In genomic region chr5:150656191-150657132, GRCh38 we compare ENCODE assay signal across 1 cellular context.
A peak's percentile ranks its signal among the peaks of the same experiment; 100 is the strongest.
TF ChIP-seq lines count a peak whose summit lies in the region.

No MANE protein-coding gene starts in this region.

TF ChIP-seq in HEK293, 187 proteins besides CTCF, POLR2A, EP300 and RAD21 (continued from another document):
- no peak for TF ChIP-seq ZNF624 (tag by site-specific recombination; IDR thresholded peaks at IDR 0.05)
- TF ChIP-seq KLF10 (tag by site-specific recombination; IDR thresholded peaks at IDR 0.05): peak; percentile 82
- no peak for TF ChIP-seq TCF7L2 (IDR thresholded peaks at IDR 0.05; ENCODE audit: borderline replicate concordance, low read depth, low read length)
- TF ChIP-seq ZBTB10 (tag by site-specific recombination; IDR thresholded peaks at IDR 0.05): 0 out of 2 replicates have a peak, but pooled peaks have one; percentile 20
- TF ChIP-seq ZNF610 (tag by site-specific recombination; IDR thresholded peaks at IDR 0.05; ENCODE audit: borderline replicate concordance): no peak
- no peak for TF ChIP-seq ZNF530 (tag by site-specific recombination; IDR thresholded peaks at IDR 0.05; ENCODE audit: low read depth)
- TF ChIP-seq ZNF548 (tag by site-specific recombination; IDR thresholded peaks at IDR 0.05): no peak
- TF ChIP-seq ZNF266 (tag by site-specific recombination; IDR thresholded peaks at IDR 0.05; ENCODE audit: low read depth): no peak
- TF ChIP-seq ZNF561 (tag by site-specific recombination; IDR thresholded peaks at IDR 0.05; ENCODE audit: borderline replicate concordance): peak; percentile 88
- TF ChIP-seq ZNF26 (tag by site-specific recombination; IDR thresholded peaks at IDR 0.05): no peak
- TF ChIP-seq KLF9 (tag by site-specific recombination; IDR thresholded peaks at IDR 0.05; ENCODE audit: low read depth): peak; percentile 53
- TF ChIP-seq ZBTB1 (tag by site-specific recombination; IDR thresholded peaks at IDR 0.05): no peak
- TF ChIP-seq KLF1 (tag by site-specific recombination; IDR thresholded peaks at IDR 0.05): peak; percentile 65
- peak; percentile 95 for TF ChIP-seq ZIC2 (tag by site-specific recombination; IDR thresholded peaks at IDR 0.05)
- no peak for TF ChIP-seq ZNF585B (tag by site-specific recombination; IDR thresholded peaks at IDR 0.05)
- TF ChIP-seq ZNF221 (tag by site-specific recombination; IDR thresholded peaks at IDR 0.05; ENCODE audit: borderline replicate concordance): no peak
- no peak for TF ChIP-seq BCL11A (tag by site-specific recombination; IDR thresholded peaks at IDR 0.05; ENCODE audit: low read depth)
- TF ChIP-seq ZNF76 (tag by site-specific recombination; IDR thresholded peaks at IDR 0.05; ENCODE audit: borderline replicate concordance, low read depth): 0 out of 2 replicates have a peak, but pooled peaks have one; percentile 41
- no peak for TF ChIP-seq ZNF621 (tag by site-specific recombination; IDR thresholded peaks at IDR 0.05)
- no peak for TF ChIP-seq MYNN (tag by site-specific recombination; IDR thresholded peaks at IDR 0.05; ENCODE audit: borderline replicate concordance)
- no peak for TF ChIP-seq ZSCAN4 (tag by site-specific recombination; IDR thresholded peaks at IDR 0.05)
- TF ChIP-seq ZBTB11 (tag by site-specific recombination; conservative IDR thresholded peaks at IDR 0.05; ENCODE audit: low read depth): no peak
- peak; percentile 92 for TF ChIP-seq GLIS1 (tag by site-specific recombination; IDR thresholded peaks at IDR 0.05)
- no peak for TF ChIP-seq MEIS1 (CRISPR knock-in tag; IDR thresholded peaks at IDR 0.05; ENCODE audit: borderline replicate concordance)
- TF ChIP-seq ZNF768 (tag by site-specific recombination; IDR thresholded peaks at IDR 0.05): no peak
- peak; percentile 90 for TF ChIP-seq ZBTB26 (tag by site-specific recombination; optimal IDR thresholded peaks at IDR 0.05)
- no peak for TF ChIP-seq SCRT1 (tag by site-specific recombination; IDR thresholded peaks at IDR 0.05; ENCODE audit: borderline replicate concordance)
- no peak for TF ChIP-seq ZNF544 (tag by site-specific recombination; IDR thresholded peaks at IDR 0.05)
- TF ChIP-seq HOXC10 (CRISPR knock-in tag; IDR thresholded peaks at IDR 0.05): no peak
- TF ChIP-seq ZNF704 (tag by site-specific recombination; IDR thresholded peaks at IDR 0.05): no peak
- no peak for TF ChIP-seq ZNF677 (tag by site-specific recombination; IDR thresholded peaks at IDR 0.05)
- TF ChIP-seq ZNF157 (tag by site-specific recombination; IDR thresholded peaks at IDR 0.05): no peak
- TF ChIP-seq SCRT2 (tag by site-specific recombination; IDR thresholded peaks at IDR 0.05): no peak
- TF ChIP-seq ZNF664 (tag by site-specific recombination; IDR thresholded peaks at IDR 0.05): no peak
- no peak for TF ChIP-seq ZNF558 (tag by site-specific recombination; IDR thresholded peaks at IDR 0.05)
- 0 out of 2 replicates have a peak, but pooled peaks have one; percentile 24 for TF ChIP-seq BCL11B (tag by site-specific recombination; IDR thresholded peaks at IDR 0.05; ENCODE audit: low read depth)
- no peak for TF ChIP-seq KLF16 (tag by site-specific recombination; IDR thresholded peaks at IDR 0.05)
- TF ChIP-seq TRIM28 (IDR thresholded peaks at IDR 0.05; ENCODE audit: borderline replicate concordance, low read length): no peak
- TF ChIP-seq PBX3 (CRISPR knock-in tag; IDR thresholded peaks at IDR 0.05): 0 out of 2 replicates have a peak, but pooled peaks have one; percentile 32
- no peak for TF ChIP-seq HOXA7 (CRISPR knock-in tag; IDR thresholded peaks at IDR 0.05; ENCODE audit: borderline replicate concordance)
- no peak for TF ChIP-seq PRDM1 (tag by site-specific recombination; IDR thresholded peaks at IDR 0.05)
- TF ChIP-seq ZNF335 (tag by site-specific recombination; conservative IDR thresholded peaks at IDR 0.05): peak; percentile 75
TF ChIP-seq in HEK293: peak in this region for 40.
